8 cellular contexts compared by ENCODE assay signal in the genomic region with DNA sequence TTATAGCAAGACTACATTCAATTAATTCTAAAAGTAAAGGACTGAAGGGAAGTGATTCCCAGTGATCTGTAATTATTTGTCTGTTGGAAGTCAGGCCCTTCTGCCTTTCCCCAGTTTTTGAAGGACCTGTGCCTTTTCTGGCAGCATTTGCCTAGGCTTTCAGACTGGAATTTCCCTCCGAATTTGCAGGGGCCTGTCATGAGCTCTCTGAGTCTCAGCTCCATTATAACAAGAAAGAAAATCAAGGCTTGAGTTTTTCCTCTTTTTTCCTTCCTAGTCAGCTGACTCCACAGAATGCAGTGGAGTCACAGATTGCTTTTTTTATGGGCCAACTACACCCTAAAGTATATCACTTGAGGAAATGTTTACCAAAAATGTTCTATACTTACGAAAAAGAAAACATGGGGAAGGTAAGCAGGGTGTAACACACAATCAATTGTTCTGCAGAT. TPM values are rescaled to one million over a fixed set of nuclear protein-coding genes. Genes with fewer than 3 reads are reported as not detected.
DNase-seq lines count a peak whose midpoint lies in the region; ATAC-seq and TF ChIP-seq lines count a peak whose summit lies in the region.

No MANE protein-coding gene starts in this region.

- H3K27ac ChIP-seq in CD8-positive, alpha-beta memory T cell (ENCODE audit: low read depth, low read length) = no peak overlapping the region
- no peak overlapping the region for H3K27ac ChIP-seq in ectodermal cell (ENCODE audit: insufficient read depth, low read depth, low read length, poor library complexity, severe bottlenecking)

- no peaks in the 10 kb centered on the region for H3K4me1 ChIP-seq in CD8-positive, alpha-beta memory T cell (ENCODE audit: insufficient read depth, low read length)
- H3K4me1 ChIP-seq in ectodermal cell (ENCODE audit: control insufficient read depth, insufficient read depth, low read length) = no peaks in the 10 kb centered on the region

- H3K4me1 Mint-ChIP-seq in CD8-positive, alpha-beta memory T cell = peaks cover 7 to 18% (median 13%) of the 10 kb centered on the region in 3 donors
- peaks cover 7% of the 10 kb centered on the region for H3K4me1 Mint-ChIP-seq in nephron progenitor cell

- no peaks in the 10 kb centered on the region for H3K9me3 Mint-ChIP-seq in CD8-positive, alpha-beta memory T cell
- H3K9me3 Mint-ChIP-seq in nephron progenitor cell = no peaks in the 10 kb centered on the region

- no peak for TF ChIP-seq CTCF in nephron progenitor cell (IDR thresholded peaks at IDR 0.05)

- no peaks in the 10 kb centered on the region for H3K9me3 ChIP-seq in CD8-positive, alpha-beta memory T cell (ENCODE audit: low read length)
- no peaks in the 10 kb centered on the region for H3K9me3 ChIP-seq in ectodermal cell (ENCODE audit: control insufficient read depth, low read length)

- WGBS in ectodermal cell, 2 experiments = 5 to 9% methylated on average over 1 to 2 of the region's 2 CpGs

- POLR2A ChIA-PET in CD8-positive, alpha-beta memory T cell (lab: Charles Lee) = no interaction called here

- ATAC-seq in HG03196 (IDR thresholded peaks at IDR 0.05; ENCODE audit: unreplicated experiment) (no peak), GM21576 (IDR thresholded peaks at IDR 0.05; ENCODE audit: unreplicated experiment) (no peak)

- no peak overlapping the region for H3K27ac Mint-ChIP-seq in CD8-positive, alpha-beta memory T cell
- no peak overlapping the region for H3K27ac Mint-ChIP-seq in nephron progenitor cell

- CTCF ChIA-PET in CD8-positive, alpha-beta memory T cell (lab: Charles Lee) = interaction anchor here (1.2 kb wide), 1 partner anchor 17 kb away, joined by 3 read pairs; no protein-coding TSS in a partner anchor

- no peak for DNase-seq in CD8-positive, alpha-beta memory T cell
- DNase-seq in NCI-H345 (lab: John Stamatoyannopoulos, UW) (peak; percentile 45), nephron progenitor cell (no peak), GDM1 (lab: John Stamatoyannopoulos, UW) (no peak), KG1 (lab: John Stamatoyannopoulos, UW) (no peak)

- no peak overlapping the region for H3K4me3 ChIP-seq in CD8-positive, alpha-beta memory T cell (ENCODE audit: low read length)
- peak overlapping the region; percentile 42 for H3K4me3 ChIP-seq in ectodermal cell (ENCODE audit: insufficient read depth, low read depth, low read length)

- no peaks in the 10 kb centered on the region for H3K36me3 ChIP-seq in CD8-positive, alpha-beta memory T cell (ENCODE audit: insufficient read depth, low read length)
- no peaks in the 10 kb centered on the region for H3K36me3 ChIP-seq in ectodermal cell (ENCODE audit: control insufficient read depth, insufficient read depth, low read length)

- H3K27me3 Mint-ChIP-seq in CD8-positive, alpha-beta memory T cell = peaks cover 42 to 52% of the 10 kb centered on the region in 2 donors
- peaks cover 41% of the 10 kb centered on the region for H3K27me3 Mint-ChIP-seq in nephron progenitor cell (ENCODE audit: low read depth, poor library complexity)

- H3K4me3 Mint-ChIP-seq in CD8-positive, alpha-beta memory T cell = peak overlapping the region; percentile 38 to 78 (median 64)
- H3K4me3 Mint-ChIP-seq in nephron progenitor cell = peak overlapping the region; percentile 88

- peaks cover 14% of the 10 kb centered on the region for H3K27me3 ChIP-seq in CD8-positive, alpha-beta memory T cell (ENCODE audit: insufficient read depth, low read length, poor library complexity, severe bottlenecking)
- H3K27me3 ChIP-seq in ectodermal cell (ENCODE audit: control insufficient read depth, insufficient read depth, low read length, poor library complexity, severe bottlenecking) = peaks cover 59% of the 10 kb centered on the region

- no peaks in the 10 kb centered on the region for H3K36me3 Mint-ChIP-seq in CD8-positive, alpha-beta memory T cell
- H3K36me3 Mint-ChIP-seq in nephron progenitor cell (ENCODE audit: low read depth) = no peaks in the 10 kb centered on the region

RNA-seq across cellular contexts. Expression of gene NR5A2, which starts 1.1 kb away (rescaled TPM):
- not detected for total RNA-seq in CD8-positive, alpha-beta memory T cell
- not detected for polyA plus RNA-seq in CD8-positive, alpha-beta memory T cell
- polyA plus RNA-seq in ectodermal cell (2013, experiment 1 of 4) = 0.15 TPM
- polyA plus RNA-seq in ectodermal cell (2013, experiment 2 of 4) = 0.05 TPM
- 0.27 TPM for polyA plus RNA-seq in ectodermal cell (2013, experiment 3 of 4)
- polyA plus RNA-seq in ectodermal cell (2013, experiment 4 of 4) = 0.20 TPM
